8 cellular contexts compared by ENCODE assay signal in genomic region chr3:40387001-40387894, GRCh38. TPM values are rescaled to one million over a fixed set of nuclear protein-coding genes. Genes with fewer than 3 reads are reported as not detected.
DNase-seq lines count a peak whose midpoint lies in the region; ATAC-seq lines count a peak whose summit lies in the region.

ENTPD3 (plus strand) TSS chr3:40387184; CDS start chr3:40388058, 874 bp downstream.

- intact Hi-C loops in activated CD4-positive, alpha-beta memory T cell treated with anti-CD3 and anti-CD28 coated beads for 36 hours (cut with micrococcal nuclease), result loop anchor here (2.0 kb wide), 1 partner anchor 50 kb away; no protein-coding TSS in a partner anchor

- no peaks in the 10 kb centered on the region for H3K9me3 Mint-ChIP-seq in activated CD4-positive, alpha-beta memory T cell treated with anti-CD3 and anti-CD28 coated beads for 36 hours
- H3K9me3 Mint-ChIP-seq in stimulated activated naive B cell treated with anti-CD40 and anti-IgM and Interleukin-4, amounts not matched to agents 10 μg/mL and 1 μg/mL and 100 μg/mL, for 72 hours, result peaks cover 0 to 2% of the 10 kb centered on the region in 2 donors

- H3K36me3 Mint-ChIP-seq in activated CD4-positive, alpha-beta memory T cell treated with anti-CD3 and anti-CD28 coated beads for 36 hours, result no peaks in the 10 kb centered on the region
- peaks cover 7 to 19% of the 10 kb centered on the region in 2 donors for H3K36me3 Mint-ChIP-seq in stimulated activated naive B cell treated with anti-CD40 and anti-IgM and Interleukin-4, amounts not matched to agents 10 μg/mL and 1 μg/mL and 100 μg/mL, for 72 hours

- peak within 1 kb of the TSS; percentile 60 for H3K4me3 Mint-ChIP-seq in activated CD4-positive, alpha-beta memory T cell treated with anti-CD3 and anti-CD28 coated beads for 36 hours
- H3K4me3 Mint-ChIP-seq in stimulated activated naive B cell treated with anti-CD40 and anti-IgM and Interleukin-4, amounts not matched to agents 10 μg/mL and 1 μg/mL and 100 μg/mL, for 72 hours, result peak within 1 kb of the TSS; percentile 70 to 77

- peak; percentile 4 for DNase-seq in HT-29 (ENCODE audit: low spot score)
- peak; percentile 56 for DNase-seq in activated CD4-positive, alpha-beta memory T cell treated with anti-CD3 and anti-CD28 coated beads for 36 hours
- peak; percentile 3 for DNase-seq in effector CD8-positive, alpha-beta T cell (lab: John Stamatoyannopoulos, UW)
- peak; percentile 6 for DNase-seq in midbrain (lab: John Stamatoyannopoulos, UW)
- no peak for DNase-seq in stimulated activated naive B cell treated with anti-CD40 and anti-IgM and Interleukin-4, amounts not matched to agents 10 μg/mL and 1 μg/mL and 100 μg/mL, for 72 hours
- DNase-seq in NOMO-1 treated with dmso at 0.1 percent for 144 hours (lab: John Stamatoyannopoulos, UW; ENCODE audit: unreplicated experiment), result no peak

- no peak within 1 kb of the TSS for H3K27ac Mint-ChIP-seq in activated CD4-positive, alpha-beta memory T cell treated with anti-CD3 and anti-CD28 coated beads for 36 hours
- H3K27ac Mint-ChIP-seq in stimulated activated naive B cell treated with anti-CD40 and anti-IgM and Interleukin-4, amounts not matched to agents 10 μg/mL and 1 μg/mL and 100 μg/mL, for 72 hours, result peak within 1 kb of the TSS; percentile 28

- peaks cover 27% of the 10 kb centered on the region for H3K27me3 Mint-ChIP-seq in activated CD4-positive, alpha-beta memory T cell treated with anti-CD3 and anti-CD28 coated beads for 36 hours
- H3K27me3 Mint-ChIP-seq in stimulated activated naive B cell treated with anti-CD40 and anti-IgM and Interleukin-4, amounts not matched to agents 10 μg/mL and 1 μg/mL and 100 μg/mL, for 72 hours, result peaks cover 42 to 61% of the 10 kb centered on the region in 2 donors

- peak; percentile 87 to 89 for ATAC-seq in stimulated activated naive B cell treated with anti-CD40 and anti-IgM and Interleukin-4, amounts not matched to agents 10 μg/mL and 1 μg/mL and 100 μg/mL, for 72 hours (replicated peaks)
- no peak for ATAC-seq in HG02973 (IDR thresholded peaks at IDR 0.05; ENCODE audit: unreplicated experiment)
- ATAC-seq in HG03457 (IDR thresholded peaks at IDR 0.05; ENCODE audit: unreplicated experiment), result no peak

- peaks cover 12% of the 10 kb centered on the region for H3K4me1 Mint-ChIP-seq in activated CD4-positive, alpha-beta memory T cell treated with anti-CD3 and anti-CD28 coated beads for 36 hours (ENCODE audit: low read depth)
- peaks cover 3 to 12% of the 10 kb centered on the region in 2 donors for H3K4me1 Mint-ChIP-seq in stimulated activated naive B cell treated with anti-CD40 and anti-IgM and Interleukin-4, amounts not matched to agents 10 μg/mL and 1 μg/mL and 100 μg/mL, for 72 hours

- POLR2A ChIA-PET in activated CD4-positive, alpha-beta memory T cell treated with anti-CD3 and anti-CD28 coated beads for 36 hours (lab: Charles Lee), result no interaction called here

- CTCF ChIA-PET in activated CD4-positive, alpha-beta memory T cell treated with anti-CD3 and anti-CD28 coated beads for 36 hours (lab: Charles Lee), result interaction anchor here (1.2 kb wide), 1 partner anchor 8 kb away, joined by 5 read pairs; no protein-coding TSS in a partner anchor

RNA-seq across cellular contexts. Expression of gene ENTPD3, which starts in this region (rescaled TPM):
- total RNA-seq in HT-29 (2014; rRNA removed; shearing (Covaris generic)), result not detected in 2 replicates
- total RNA-seq in activated CD4-positive, alpha-beta memory T cell treated with anti-CD3 and anti-CD28 coated beads for 36 hours, result not detected

Comparison
In these comparisons a context has a peak if more than half of its experiments do, and no peak if none do; other contexts are left out.
1. Peak in DNase-seq in HT-29; RNA of the gene not detected or under 1 TPM.
2. Peak in DNase-seq in activated CD4-positive, alpha-beta memory T cell treated with anti-CD3 and anti-CD28 coated beads for 36 hours; RNA of the gene not detected or under 1 TPM.
3. DNase-seq: peak in effector CD8-positive, alpha-beta T cell (single experiment) and midbrain (single experiment); none in stimulated activated naive B cell treated with anti-CD40 and anti-IgM and Interleukin-4, amounts not matched to agents 10 μg/mL and 1 μg/mL and 100 μg/mL, for 72 hours (single experiment) and NOMO-1 treated with dmso at 0.1 percent for 144 hours (single experiment).
4. ATAC-seq: peak in stimulated activated naive B cell treated with anti-CD40 and anti-IgM and Interleukin-4, amounts not matched to agents 10 μg/mL and 1 μg/mL and 100 μg/mL, for 72 hours (2 of 2); none in HG02973 (single experiment) and HG03457 (single experiment).